ENCODE assay signal across 8 cellular contexts in the genomic region with DNA sequence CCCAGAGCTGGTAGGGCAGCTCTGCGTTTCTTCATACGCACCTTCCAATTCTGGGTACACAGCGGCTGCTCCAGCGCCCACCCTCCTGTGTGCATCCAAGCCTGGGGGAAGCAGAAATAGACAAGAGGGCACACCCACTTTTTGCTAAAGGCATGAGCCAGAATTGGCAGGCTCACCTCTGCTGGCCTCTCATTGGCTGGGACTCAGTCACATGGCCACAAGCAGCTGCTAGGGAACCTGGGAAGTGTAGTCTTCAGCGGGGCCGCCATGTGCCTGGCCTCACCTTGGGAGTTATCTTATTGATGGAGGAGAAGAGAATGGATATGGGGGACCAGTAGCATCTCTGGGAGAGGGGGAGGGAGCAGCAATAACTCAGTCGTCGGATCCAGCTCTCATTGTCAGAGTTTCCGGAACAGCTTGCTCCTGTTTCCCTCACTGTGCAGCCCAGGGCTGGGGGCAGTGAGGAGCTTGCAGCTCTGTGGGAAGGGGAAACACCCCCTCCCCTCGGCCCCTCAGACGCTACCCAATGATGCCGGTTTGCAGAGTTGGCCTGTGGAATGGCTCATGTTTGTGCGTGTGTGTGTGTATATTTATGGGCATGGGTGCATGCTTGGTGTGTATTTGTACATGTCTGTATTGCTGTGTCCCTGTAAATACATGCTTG. TPM values are rescaled to one million over a fixed set of nuclear protein-coding genes. Genes with fewer than 3 reads are reported as not detected.
A peak's percentile ranks its signal among the peaks of the same experiment; 100 is the strongest.
DNase-seq lines count a peak whose midpoint lies in the region; ATAC-seq and TF ChIP-seq lines count a peak whose summit lies in the region.

No MANE protein-coding gene starts in this region.

- no peaks in the 10 kb centered on the region for H3K9me2 ChIP-seq in hepatocyte (replicated peaks; ENCODE audit: insufficient read depth)

- no peaks in the 10 kb centered on the region for H3K36me3 ChIP-seq in hepatocyte (replicated peaks; ENCODE audit: insufficient read depth, low read depth)

- H2AFZ ChIP-seq in hepatocyte: no peak overlapping the region

- H3K4me2 ChIP-seq in hepatocyte: no peak overlapping the region

- no peaks in the 10 kb centered on the region for H4K20me1 ChIP-seq in hepatocyte (ENCODE audit: insufficient read depth, poor library complexity, severe bottlenecking)

- H3K4me1 ChIP-seq in hepatocyte (ENCODE audit: insufficient read depth): peaks cover 4% of the 10 kb centered on the region

- DNase-seq in D341Med (ENCODE audit: low spot score) (peak; percentile 93), HCEC 1CT (peak; percentile 66), NCI-H146 treated with DMSO at 0.1 percent for 48 hours (lab: John Stamatoyannopoulos, UW; ENCODE audit: unreplicated experiment) (peak; percentile 8), T-helper 2 cell (peak; percentile 42 to 90 (median 68)), amniotic epithelial cell (ENCODE audit: low read depth) (peak; percentile 67), hepatocyte (ENCODE audit: low spot score) (peak; percentile 76)
- DNase-seq in stimulated activated CD4-positive, alpha-beta T cell treated with anti-CD3 and anti-CD28 coated beads, Interleukin-12 subunit alpha, Interleukin-12 subunit beta, amount 100 ng/mL, for 24 hours (ENCODE audit: low read depth in 2 of 2): peak; percentile 66 to 76

- H3K27me3 ChIP-seq in hepatocyte: no peaks in the 10 kb centered on the region

- no peak for ATAC-seq in HG03460 (IDR thresholded peaks at IDR 0.05; ENCODE audit: unreplicated experiment)

- no peak for TF ChIP-seq CTCF in hepatocyte (IDR thresholded peaks at IDR 0.05; ENCODE audit: poor library complexity)

- no peaks in the 10 kb centered on the region for H3K9me3 ChIP-seq in hepatocyte (ENCODE audit: low read depth)

- H3K79me2 ChIP-seq in hepatocyte: peaks cover 3% of the 10 kb centered on the region

- no peak overlapping the region for H3K4me3 ChIP-seq in hepatocyte

- WGBS in hepatocyte (ENCODE audit: low lambda C conversion rate, missing lambda C conversion rate): 58% methylated on average over 13 of the region's 13 CpGs

- peak overlapping the region; percentile 41 for H3K27ac ChIP-seq in hepatocyte

RNA-seq across cellular contexts. Expression of a gene that starts 11.8 kb away (rescaled TPM):
- total RNA-seq in hepatocyte: 25.8 and 31.8 TPM in 2 replicates
- 17.5 and 22.2 TPM in 2 replicates for polyA plus RNA-seq in hepatocyte

RNA-seq across cellular contexts. Expression of a gene that starts 30.1 kb away (rescaled TPM):
- total RNA-seq in hepatocyte: 231 and 271 TPM in 2 replicates
- 144 and 170 TPM in 2 replicates for polyA plus RNA-seq in hepatocyte

RNA-seq across cellular contexts. Expression of a gene that starts 33.5 kb away (rescaled TPM):
- total RNA-seq in hepatocyte: 20.0 and 22.3 TPM in 2 replicates
- polyA plus RNA-seq in hepatocyte: 5.5 and 7.0 TPM in 2 replicates

RNA-seq across cellular contexts. Expression of a gene that starts 42.3 kb away (rescaled TPM):
- total RNA-seq in hepatocyte: 82.9 and 84.0 TPM in 2 replicates
- polyA plus RNA-seq in hepatocyte: 117 and 118 TPM in 2 replicates

Comparison
In these comparisons a context has a peak if more than half of its experiments do, and no peak if none do; other contexts are left out.
1. DNase-seq: peak in every context shown above with its lines; median percentile 93 in D341Med; 76 in hepatocyte; 71 in stimulated activated CD4-positive, alpha-beta T cell treated with anti-CD3 and anti-CD28 coated beads, Interleukin-12 subunit alpha, Interleukin-12 subunit beta, amount 100 ng/mL, for 24 hours; 68 in T-helper 2 cell; 67 in amniotic epithelial cell; 66 in HCEC 1CT; 8 in NCI-H146 treated with DMSO at 0.1 percent for 48 hours.